11 cellular contexts compared by ENCODE assay signal in genomic region chr2:88549616-88550292, GRCh38.
DNase-seq lines count a peak whose midpoint lies in the region; FAIRE-seq and TF ChIP-seq lines count a peak whose summit lies in the region.
"Had no signal": no experiment of that assay in that cellular context is flagged by ENCODE, and none has a peak within 500 bp of the region (broad histone marks: within the 10 kb centered on the region; RNA-seq: fewer than 3 reads in every experiment).

No MANE protein-coding gene starts in this region.

- no peak overlapping the region for H4K8ac ChIP-seq in neuronal stem cell (ENCODE audit: low read depth, low read length)

- no peak overlapping the region for H4K91ac ChIP-seq in neuronal stem cell (ENCODE audit: low read depth, low read length, poor library complexity)

- peak overlapping the region; percentile 92 for H3K9ac ChIP-seq in neuronal stem cell (ENCODE audit: low read depth, low read length, poor library complexity)

- H3K4me1 ChIP-seq in neuronal stem cell (ENCODE audit: control insufficient read depth in 2 of 2, insufficient read depth in 1 of 2, low read depth in 1 of 2, low read length in 2 of 2) (peaks cover 2 to 8% of the 10 kb centered on the region in 2 donors), adrenal gland (replicated peaks in 1 of 2) (no peaks in the 10 kb centered on the region)
- H3K4me1 ChIP-seq in effector memory CD4-positive, alpha-beta T cell (ENCODE audit: control insufficient read depth, insufficient read depth, low read length, poor library complexity, severe bottlenecking), result no peaks in the 10 kb centered on the region

- WGBS in neuronal stem cell (ENCODE audit: extremely low coverage in 2 of 2, insufficient read length in 2 of 2, insufficient replicate concordance in 1 of 2), 2 donors, result no CpG with 5 or more reads among the region's 36 CpGs
- WGBS in adrenal gland, 4 donors, result 10 to 19% (median 14%) methylated on average over 33 to 36 of the region's 36 CpGs

- no peak overlapping the region for H2BK12ac ChIP-seq in neuronal stem cell (ENCODE audit: low read length)

- FAIRE-seq in RCC 7860 (lab: Jason Lieb, UNC), result no peak

- H3K79me1 ChIP-seq in neuronal stem cell (ENCODE audit: low read depth, low read length), result no peaks in the 10 kb centered on the region

- no peak overlapping the region for H3K4ac ChIP-seq in neuronal stem cell (ENCODE audit: low read length)

- H3K14ac ChIP-seq in neuronal stem cell (ENCODE audit: low read length), result no peak overlapping the region

- H3K36me3 ChIP-seq in neuronal stem cell (replicated peaks in 1 of 2; ENCODE audit: control insufficient read depth in 2 of 2, insufficient read depth in 2 of 2, low read length in 2 of 2) (no peaks in the 10 kb centered on the region), adrenal gland (replicated peaks in 1 of 2) (no peaks in the 10 kb centered on the region)
- H3K36me3 ChIP-seq in effector memory CD4-positive, alpha-beta T cell (ENCODE audit: control insufficient read depth, insufficient read depth, low read length), result no peaks in the 10 kb centered on the region

- DNase-seq in ELF-1 (ENCODE audit: low read depth, low spot score) (peak; percentile 98), SK-N-DZ (ENCODE audit: low spot score) (peak; percentile 29), fibroblast of the aortic adventitia (ENCODE audit: low read depth) (no peak), neuronal stem cell (ENCODE audit: low spot score) (peak; percentile 59), adrenal gland (no peak), RCC 7860 (ENCODE audit: low spot score) (no peak), GM20000 (ENCODE audit: low spot score) (no peak)
- no peak for DNase-seq in effector memory CD4-positive, alpha-beta T cell
- DNase-seq: Calu3, cerebellar nuclear complex, heart right ventricle had no signal

- no peak for TF ChIP-seq CTCF in fibroblast of the aortic adventitia (IDR thresholded peaks at IDR 0.05; ENCODE audit: insufficient read depth, low read length)
- TF ChIP-seq CTCF in adrenal gland (IDR thresholded peaks at IDR 0.05), result no peak
- no peak for TF ChIP-seq CTCF in GM20000 (IDR thresholded peaks at IDR 0.05; ENCODE audit: extremely low read depth, missing control alignments)

- H2BK5ac ChIP-seq in neuronal stem cell (ENCODE audit: low read length), result no peak overlapping the region

- H3K27me3 ChIP-seq in neuronal stem cell (ENCODE audit: control insufficient read depth in 3 of 3, insufficient read depth in 3 of 3, low read depth in 1 of 3, low read length in 3 of 3) (peaks cover 0 to 4% (median 0%) of the 10 kb centered on the region in 3 experiments), adrenal gland (peaks cover 6% of the 10 kb centered on the region)
- no peaks in the 10 kb centered on the region for H3K27me3 ChIP-seq in effector memory CD4-positive, alpha-beta T cell (replicated peaks; ENCODE audit: control insufficient read depth, insufficient read depth, low read length, poor library complexity, severe bottlenecking)

- H3K27ac ChIP-seq in neuronal stem cell (replicated peaks; ENCODE audit: low read length), result peak overlapping the region; percentile 22
- no peak overlapping the region for H3K27ac ChIP-seq in adrenal gland
- no peak overlapping the region for H3K27ac ChIP-seq in effector memory CD4-positive, alpha-beta T cell (ENCODE audit: insufficient read depth, low read length, poor library complexity, severe bottlenecking)
- H3K27ac ChIP-seq: heart right ventricle had no signal

- peak overlapping the region; percentile 86 for H3K18ac ChIP-seq in neuronal stem cell (ENCODE audit: low read length)

- no peak overlapping the region for H2BK120ac ChIP-seq in neuronal stem cell (ENCODE audit: low read depth, low read length)

- peak overlapping the region; percentile 90 for H3K4me2 ChIP-seq in neuronal stem cell (ENCODE audit: insufficient read depth, low read length, poor library complexity, severe bottlenecking)

- TF ChIP-seq POLR2A in adrenal gland (IDR thresholded peaks at IDR 0.05), result no peak

- peak overlapping the region; percentile 93 for H2BK15ac ChIP-seq in neuronal stem cell (ENCODE audit: low read length)

- no peak overlapping the region for H3K23ac ChIP-seq in neuronal stem cell (ENCODE audit: low read depth, low read length, poor library complexity)

- H2AK5ac ChIP-seq in neuronal stem cell (ENCODE audit: low read depth, low read length), result no peak overlapping the region

- intact Hi-C loops in adrenal gland (cut with DNase I), result no loop called here

- H3K9me3 ChIP-seq in neuronal stem cell (replicated peaks in 1 of 2; ENCODE audit: control insufficient read depth in 2 of 2, insufficient read depth in 1 of 2, low read depth in 1 of 2, low read length in 2 of 2) (no peaks in the 10 kb centered on the region), adrenal gland (replicated peaks in 1 of 3) (no peaks in the 10 kb centered on the region)
- no peaks in the 10 kb centered on the region for H3K9me3 ChIP-seq in effector memory CD4-positive, alpha-beta T cell (ENCODE audit: control insufficient read depth, low read length)
- H3K9me3 ChIP-seq: heart right ventricle had no signal

- peak overlapping the region; percentile 91 for H2AFZ ChIP-seq in neuronal stem cell (ENCODE audit: low read length)

- H3K4me3 ChIP-seq in fibroblast of the aortic adventitia (ENCODE audit: low read depth, low read length) (peak overlapping the region; percentile 45), neuronal stem cell (ENCODE audit: low read length in 2 of 2) (peak overlapping the region; percentile 10 to 70), adrenal gland (no peak overlapping the region)
- H3K4me3 ChIP-seq in effector memory CD4-positive, alpha-beta T cell (ENCODE audit: insufficient read depth, low read depth, low read length, poor library complexity, severe bottlenecking), result no peak overlapping the region

Comparison
In these comparisons a context has a peak if more than half of its experiments do, and no peak if none do; other contexts are left out.
1. DNase-seq: peak in ELF-1 (single experiment), SK-N-DZ (single experiment) and neuronal stem cell (single experiment); none in fibroblast of the aortic adventitia (single experiment), adrenal gland (0 of 7), RCC 7860 (single experiment), GM20000 (single experiment) and effector memory CD4-positive, alpha-beta T cell (0 of 3).
2. H3K4me3 ChIP-seq: peak in fibroblast of the aortic adventitia (single experiment) and neuronal stem cell (2 of 2); none in adrenal gland (0 of 4) and effector memory CD4-positive, alpha-beta T cell (single experiment).